Comparison of ENCODE assay signal across 9 cellular contexts in the genomic region with DNA sequence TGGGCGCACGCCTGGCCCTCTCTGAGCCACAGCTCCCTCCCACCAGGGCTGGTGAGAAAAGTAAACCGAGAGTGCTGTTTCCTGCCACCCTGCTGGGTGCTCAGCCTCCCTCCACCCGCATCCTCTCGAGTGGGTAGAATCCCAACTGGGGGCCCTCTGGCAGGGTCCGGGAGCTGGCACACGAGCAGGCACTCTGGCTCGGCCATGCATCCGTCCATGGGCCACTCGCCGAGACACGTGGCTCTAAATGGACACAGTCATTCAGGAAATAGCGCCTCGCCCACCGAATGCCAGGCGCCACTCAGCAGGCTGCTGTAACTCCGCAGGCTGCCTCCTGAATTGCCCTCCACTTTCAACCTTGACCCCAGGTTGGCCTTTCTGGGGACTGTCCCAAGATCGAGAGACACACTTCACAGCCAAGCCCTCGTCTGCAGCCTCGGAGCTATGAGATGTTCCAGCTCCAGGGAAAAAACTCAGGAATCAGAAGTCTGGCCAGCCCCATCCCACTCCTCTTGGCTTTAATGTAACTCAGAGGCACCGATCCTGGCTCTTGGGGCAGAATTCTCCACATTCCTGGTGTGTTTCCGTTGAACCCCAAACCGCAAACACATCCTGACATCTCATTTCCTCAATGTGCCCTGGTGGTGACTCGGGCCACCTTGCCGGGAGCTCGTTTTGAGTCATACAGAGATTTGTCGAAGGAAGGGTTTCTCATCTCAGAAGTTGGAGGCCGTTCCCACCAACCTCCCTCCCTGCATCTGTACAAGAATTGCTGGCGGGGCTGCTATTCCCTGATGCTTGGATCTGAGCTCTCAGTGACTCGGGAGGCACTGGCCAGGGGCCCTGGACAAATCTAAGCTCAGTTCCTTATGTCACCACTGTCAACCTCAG. TPM values are rescaled to one million over a fixed set of nuclear protein-coding genes. Genes with fewer than 3 reads are reported as not detected.
A peak's percentile ranks its signal among the peaks of the same experiment; 100 is the strongest.
DNase-seq lines count a peak whose midpoint lies in the region; ATAC-seq, FAIRE-seq and TF ChIP-seq lines count a peak whose summit lies in the region.
"Had no signal": no experiment of that assay in that cellular context is flagged by ENCODE, and none has a peak within 500 bp of the region (broad histone marks: within the 10 kb centered on the region; RNA-seq: fewer than 3 reads in every experiment).

No MANE protein-coding gene starts in this region.

- H4K20me1 ChIP-seq in PC-9 (ENCODE audit: insufficient read depth): no peaks in the 10 kb centered on the region

- H3K4me3 Mint-ChIP-seq in activated naive CD8-positive, alpha-beta T cell treated with anti-CD3 and anti-CD28 coated beads, Interleukin-2, amount 10 ng/mL, durations not matched to agents 7 days and 5 days: peak overlapping the region; percentile 81

- H2AFZ ChIP-seq in PC-9: peak overlapping the region; percentile 56
- H2AFZ ChIP-seq: parathyroid adenoma had no signal

- peaks cover 5% of the 10 kb centered on the region for H3K36me3 Mint-ChIP-seq in activated naive CD8-positive, alpha-beta T cell treated with anti-CD3 and anti-CD28 coated beads, Interleukin-2, amount 10 ng/mL, durations not matched to agents 7 days and 5 days

- no peak; the same call in 1 of the 2 replicates for TF ChIP-seq CTCF in PC-9 (conservative IDR thresholded peaks at IDR 0.05)

- H3K9me2 ChIP-seq in PC-9 (ENCODE audit: insufficient read depth): no peaks in the 10 kb centered on the region

- H3K27ac Mint-ChIP-seq in activated naive CD8-positive, alpha-beta T cell treated with anti-CD3 and anti-CD28 coated beads, Interleukin-2, amount 10 ng/mL, durations not matched to agents 7 days and 5 days: peak overlapping the region; percentile 84

- peak overlapping the region; percentile 2; the same call in 1 of the 2 replicates for H3K4me3 ChIP-seq in PC-9

- H3K4me2 ChIP-seq in PC-9: peak overlapping the region; percentile 62

- peak overlapping the region; percentile 80 for H3K27ac ChIP-seq in PC-9
- H3K27ac ChIP-seq: parathyroid adenoma had no signal

- no TSS peak for BruUV-seq in PC-9 (replicated peaks; lab: Mats Ljungman, UMichigan)

- H3F3A ChIP-seq in PC-9 (ENCODE audit: insufficient read depth, low read depth): peaks cover 28% of the 10 kb centered on the region

- H3K9me3 ChIP-seq in PC-9 (ENCODE audit: insufficient read depth, low read depth): no peaks in the 10 kb centered on the region

- H3K9me3 Mint-ChIP-seq in activated naive CD8-positive, alpha-beta T cell treated with anti-CD3 and anti-CD28 coated beads, Interleukin-2, amount 10 ng/mL, durations not matched to agents 7 days and 5 days: no peaks in the 10 kb centered on the region

- no peaks in the 10 kb centered on the region for H3K27me3 ChIP-seq in PC-9 (ENCODE audit: insufficient read depth, low read depth)

- POLR2A ChIA-PET in PC-9 (lab: Charles Lee; ENCODE audit: unreplicated experiment): interaction anchor here (0.6 to 0.9 kb wide), 3 partner anchors 14 to 70 kb away, joined by 3 to 4 read pairs (median 3); a partner anchor contains a TSS
- POLR2A ChIA-PET in activated naive CD8-positive, alpha-beta T cell treated with anti-CD3 and anti-CD28 coated beads, Interleukin-2, amount 10 ng/mL, durations not matched to agents 7 days and 5 days (lab: Charles Lee): interaction anchor here (0.6 to 3.4 kb wide), 10 partner anchors 9 to 91 kb away, joined by 3 to 68 read pairs (median 10); a partner anchor contains a TSS

- FAIRE-seq in GM12892 (lab: Jason Lieb, UNC): peak; percentile 94

- TF ChIP-seq POLR2A in GM12892 (IDR thresholded peaks at IDR 0.05; ENCODE audit: low read depth, low read length): no peak

- CTCF ChIA-PET in PC-9 (lab: Charles Lee): interaction anchor here (0.6 to 1.1 kb wide), 5 partner anchors 13 to 340 kb away, joined by 3 to 7 read pairs (median 3); no protein-coding TSS in a partner anchor

- H3K36me3 ChIP-seq in PC-9 (ENCODE audit: low read depth): no peaks in the 10 kb centered on the region

- DNase-seq in GM12892 (ENCODE audit: insufficient read length) (peak; percentile 63), PC-9 (peak; percentile 71 to 93), kidney tubule cell (ENCODE audit: low spot score) (peak; percentile 93), DMS153 (lab: John Stamatoyannopoulos, UW) (no peak)
- peak; percentile 61 for DNase-seq in activated naive CD8-positive, alpha-beta T cell treated with anti-CD3 and anti-CD28 coated beads, Interleukin-2, amount 10 ng/mL, durations not matched to agents 7 days and 5 days
- DNase-seq in stimulated activated naive CD4-positive, alpha-beta T cell treated with Interleukin-2 at 50 U/mL for 16 hours (lab: John Stamatoyannopoulos, UW): peak; percentile 57

- intact Hi-C loops in PC-9 (cut with micrococcal nuclease; ENCODE audit: unreplicated experiment): no loop called here

- peaks cover 46% of the 10 kb centered on the region for H3K4me1 Mint-ChIP-seq in activated naive CD8-positive, alpha-beta T cell treated with anti-CD3 and anti-CD28 coated beads, Interleukin-2, amount 10 ng/mL, durations not matched to agents 7 days and 5 days

- peaks cover 31% of the 10 kb centered on the region for H3K4me1 ChIP-seq in PC-9 (replicated peaks; ENCODE audit: insufficient read depth)
- H3K4me1 ChIP-seq: parathyroid adenoma had no signal

- peaks cover 2% of the 10 kb centered on the region for H3K27me3 Mint-ChIP-seq in activated naive CD8-positive, alpha-beta T cell treated with anti-CD3 and anti-CD28 coated beads, Interleukin-2, amount 10 ng/mL, durations not matched to agents 7 days and 5 days

- no peaks in the 10 kb centered on the region for H3K79me2 ChIP-seq in PC-9 (ENCODE audit: low read depth)
- H3K79me2 ChIP-seq: parathyroid adenoma had no signal

- ATAC-seq in activated naive CD8-positive, alpha-beta T cell treated with anti-CD3 and anti-CD28 coated beads, Interleukin-2, amount 10 ng/mL, durations not matched to agents 7 days and 5 days (ENCODE audit: low read depth): peak; percentile 51
- no peak for ATAC-seq in GM21723 (IDR thresholded peaks at IDR 0.05; ENCODE audit: unreplicated experiment)
- no peak for ATAC-seq in HG03460 (IDR thresholded peaks at IDR 0.05; ENCODE audit: unreplicated experiment)

RNA-seq across cellular contexts. Expression of a gene that starts 14.1 kb away (rescaled TPM):
- 1.7 TPM for polyA plus RNA-seq in GM12892 (2012; ENCODE audit: missing spikeins)
- 1.6 and 2.0 TPM in 2 replicates for total RNA-seq in PC-9 (2021)
- total RNA-seq in activated naive CD8-positive, alpha-beta T cell treated with anti-CD3 and anti-CD28 coated beads, Interleukin-2, amount 10 ng/mL, durations not matched to agents 7 days and 5 days: 100 to 1,000 TPM; 172 to 193 TPM

Comparison
In these comparisons a context has a peak if more than half of its experiments do, and no peak if none do; other contexts are left out.
1. RNA of a gene that starts 14.1 kb away (total RNA-seq): 172 to 193 TPM in activated naive CD8-positive, alpha-beta T cell treated with anti-CD3 and anti-CD28 coated beads, Interleukin-2, amount 10 ng/mL, durations not matched to agents 7 days and 5 days; 1.6 to 2.0 TPM in PC-9; every median in the first group is over 10 times any median in the second.